ENCODE assay signal across 8 cellular contexts in genomic region chr4:185204238-185204910, GRCh38. TPM values are rescaled to one million over a fixed set of nuclear protein-coding genes. Genes with fewer than 3 reads are reported as not detected.
DNase-seq lines count a peak whose midpoint lies in the region; ATAC-seq and TF ChIP-seq lines count a peak whose summit lies in the region.

No MANE protein-coding gene starts in this region.

- H3K36me3 ChIP-seq in A673 (ENCODE audit: insufficient read depth, low read length, poor library complexity, severe bottlenecking) (no peaks in the 10 kb centered on the region), SJSA1 (peaks cover 4% of the 10 kb centered on the region), esophagus squamous epithelium (peaks cover 0 to under 1% (median 0%) of the 10 kb centered on the region in 3 donors), psoas muscle (ENCODE audit: insufficient read depth in 1 of 2, low read depth in 1 of 2) (no peaks in the 10 kb centered on the region)

- POLR2A ChIA-PET in A673 (lab: Charles Lee; ENCODE audit: low non-redundant PET): no interaction called here

- DNase-seq in A673 (ENCODE audit: low spot score) (no peak), SJSA1 (ENCODE audit: low read depth in 1 of 2, low spot score in 2 of 2) (peak in 1 of 2 experiments; percentile 15), esophagus squamous epithelium (lab: John Stamatoyannopoulos, UW) (no peak), psoas muscle (no peak), EL (no peak), H4 (ENCODE audit: low spot score) (no peak), AG08396 (ENCODE audit: low spot score) (no peak)

- TF ChIP-seq POLR2A in esophagus squamous epithelium (IDR thresholded peaks at IDR 0.05): no peak

- no peaks in the 10 kb centered on the region for H3K9me3 ChIP-seq in A673 (ENCODE audit: low read depth, low read length, poor library complexity, severe bottlenecking)
- 0 out of 2 replicates have a peak, but pooled peaks cover 4% of the 10 kb centered on the region for H3K9me3 ChIP-seq in SJSA1 (replicated peaks)
- no peaks in the 10 kb centered on the region for H3K9me3 ChIP-seq in esophagus squamous epithelium
- H3K9me3 ChIP-seq in psoas muscle: no peaks in the 10 kb centered on the region

- TF ChIP-seq CTCF in A673 (conservative IDR thresholded peaks at IDR 0.05; ENCODE audit: low read depth, low read length) (no peak), esophagus squamous epithelium (IDR thresholded peaks at IDR 0.05) (no peak), psoas muscle (IDR thresholded peaks at IDR 0.05) (no peak)

- no TSS peak for BruUV-seq in A673 (replicated peaks; lab: Mats Ljungman, UMichigan)

- peak; percentile 4 for ATAC-seq in GM18517 (IDR thresholded peaks at IDR 0.05; ENCODE audit: unreplicated experiment)
- ATAC-seq in psoas muscle: no peak

- intact Hi-C loops in A673 (cut with micrococcal nuclease; ENCODE audit: unreplicated experiment) (no loop called here), esophagus squamous epithelium (cut with DNase I) (loop anchor here (10.0 kb wide), 1 partner anchor 190 kb away; the partner anchor contains the start of genes ANKRD37 and LRP2BP), psoas muscle (cut with DNase I) (loop anchor here in 1 of 2 donors (10.0 kb wide), 2 partner anchors 190 to 830 kb away; partner anchors contain the start of genes ANKRD37 and LRP2BP)

- CTCF ChIA-PET in A673 (lab: Charles Lee): no interaction called here

- H3K4me1 ChIP-seq in A673 (ENCODE audit: insufficient read depth, low read length, poor library complexity, severe bottlenecking) (peaks cover 36% of the 10 kb centered on the region), SJSA1 (replicated peaks) (peaks cover 54% of the 10 kb centered on the region), esophagus squamous epithelium (peaks cover 22 to 45% (median 24%) of the 10 kb centered on the region in 3 donors), psoas muscle (peaks cover 14% of the 10 kb centered on the region)

- H3K27ac ChIP-seq in A673 (ENCODE audit: low read depth, low read length, poor library complexity, severe bottlenecking) (peak overlapping the region; percentile 87), SJSA1 (peak overlapping the region; percentile 71), esophagus squamous epithelium (peak overlapping the region; percentile 92 to 98 (median 96)), psoas muscle (peak overlapping the region; percentile 99)

- H3K27me3 ChIP-seq in A673 (replicated peaks; ENCODE audit: insufficient read depth, low read depth, low read length, poor library complexity) (no peaks in the 10 kb centered on the region), SJSA1 (replicated peaks) (no peaks in the 10 kb centered on the region), esophagus squamous epithelium (no peaks in the 10 kb centered on the region), psoas muscle (ENCODE audit: insufficient read depth in 3 of 3, low read length in 2 of 3) (no peaks in the 10 kb centered on the region)

- peak overlapping the region; percentile 74 for H3K4me3 ChIP-seq in A673 (ENCODE audit: low read depth, low read length, poor library complexity, severe bottlenecking)
- peak overlapping the region; percentile 88 for H3K4me3 ChIP-seq in SJSA1
- H3K4me3 ChIP-seq in esophagus squamous epithelium: peak overlapping the region; percentile 62 to 96 (median 82)
- peak overlapping the region; percentile 93 for H3K4me3 ChIP-seq in psoas muscle

- WGBS in esophagus squamous epithelium, 2 donors: 1 to 2% methylated on average over 9 to 12 of the region's 14 CpGs
- WGBS in psoas muscle, 3 donors: 3 to 8% (median 4%) methylated on average over 14 of the region's 14 CpGs

RNA-seq across cellular contexts. Expression of gene CFAP97, which starts 0.6 kb away (rescaled TPM):
- total RNA-seq in A673 (2021) (28.9 and 35.1 TPM in 2 replicates), esophagus squamous epithelium (10 to 100 TPM; 14.6 to 34.0 (median 20.0) TPM), psoas muscle (10 to 100 TPM; 10.1 to 20.3 (median 11.3) TPM)
- total RNA-seq in SJSA1 (2014; rRNA removed; shearing (Covaris generic)): 19.6 and 28.8 TPM in 2 replicates
- polyA plus RNA-seq in psoas muscle: 1 to 10 TPM; 3.0 to 7.7 (median 7.5) TPM
- total RNA-seq in H4 (2014; rRNA removed; shearing (Covaris generic)): 17.6 and 27.7 TPM in 2 replicates

RNA-seq across cellular contexts. Expression of gene SNX25, which starts 5.0 kb away (rescaled TPM):
- total RNA-seq in A673 (2021) (3.5 and 5.8 TPM in 2 replicates), esophagus squamous epithelium (10 to 100 TPM in 1 of 4 donors, 1 to 10 TPM in 3; 5.5 to 18.9 (median 7.5) TPM), psoas muscle (10 to 100 TPM in 2 of 4 donors, 1 to 10 TPM in 2; 9.1 to 12.0 (median 10.3) TPM)
- 22.3 and 23.0 TPM in 2 replicates for total RNA-seq in SJSA1 (2014; rRNA removed; shearing (Covaris generic))
- 10 to 100 TPM in 1 of 3 donors, 1 to 10 TPM in 2; 5.3 to 13.0 (median 6.1) TPM for polyA plus RNA-seq in psoas muscle
- total RNA-seq in H4 (2014; rRNA removed; shearing (Covaris generic)): 8.3 and 8.8 TPM in 2 replicates
